In genomic region chr7:135620980-135621850, GRCh38 we compare ENCODE assay signal across 8 cellular contexts. TPM values are rescaled to one million over a fixed set of nuclear protein-coding genes. Genes with fewer than 3 reads are reported as not detected.
DNase-seq lines count a peak whose midpoint lies in the region; ATAC-seq and TF ChIP-seq lines count a peak whose summit lies in the region.

No MANE protein-coding gene starts in this region.

- peaks cover 14% of the 10 kb centered on the region for H3K4me1 ChIP-seq in ACC112 (ENCODE audit: control insufficient read depth, insufficient read depth, low read length, unreplicated experiment)

- H2AFZ ChIP-seq in ACC112 (ENCODE audit: low read length, unreplicated experiment): no peak overlapping the region

- ATAC-seq in HG02970 (IDR thresholded peaks at IDR 0.05; ENCODE audit: low FRiP score, unreplicated experiment): no peak

- peak; percentile 15 for DNase-seq in GDM1 (lab: John Stamatoyannopoulos, UW)
- DNase-seq in NCI-H1105 treated with DMSO at 0.1 percent for 48 hours (lab: John Stamatoyannopoulos, UW): peak; percentile 67
- DNase-seq in SKM-1 treated with dmso at 0.1 percent for 144 hours (lab: John Stamatoyannopoulos, UW; ENCODE audit: unreplicated experiment): peak; percentile 44
- DNase-seq in erythroblast (lab: John Stamatoyannopoulos, UW): peak; percentile 70 to 82
- DNase-seq in myocyte (ENCODE audit: low read depth): peak; percentile 86
- no peak for DNase-seq in NK-92 (lab: John Stamatoyannopoulos, UW; ENCODE audit: unreplicated experiment)

- no peaks in the 10 kb centered on the region for H3K79me2 ChIP-seq in ACC112 (ENCODE audit: control insufficient read depth, insufficient read depth, low read length, unreplicated experiment)

- no peak overlapping the region for H3K4me3 ChIP-seq in ACC112 (ENCODE audit: low read depth, low read length)

- TF ChIP-seq POLR2A in erythroblast (IDR thresholded peaks at IDR 0.05; ENCODE audit: low read length): no peak

- H3K27me3 ChIP-seq in ACC112 (ENCODE audit: insufficient read depth, low read length): no peaks in the 10 kb centered on the region

- peaks cover 47% of the 10 kb centered on the region for H3K36me3 ChIP-seq in ACC112 (ENCODE audit: insufficient read depth, low read length)

- H3K27ac ChIP-seq in ACC112 (ENCODE audit: low read depth, low read length): peak overlapping the region; percentile 60

RNA-seq across cellular contexts. Expression of gene STMP1, which starts 41.1 kb away (rescaled TPM):
- total RNA-seq in myocyte: 20.7 and 23.2 TPM in 2 replicates
- polyA plus RNA-seq in myocyte (2012): 92.7 TPM
